ENCODE assay signal across 1 cellular context in genomic region chr12:53299454-53300180, GRCh38.
A peak's percentile ranks its signal among the peaks of the same experiment; 100 is the strongest.
TF ChIP-seq lines count a peak whose summit lies in the region.

Gene MYG1 (plus strand): TSS chr12:53299695. CDS start chr12:53299738, 43 bp downstream.

TF ChIP-seq in GM12878, 131 proteins besides CTCF, POLR2A, EP300 and RAD21 (continued from another document and continues in another):
- TF ChIP-seq ZBTB33 (IDR thresholded peaks at IDR 0.05): no peak
- TF ChIP-seq BACH1 (IDR thresholded peaks at IDR 0.05; ENCODE audit: borderline replicate concordance): peak; percentile 78
- TF ChIP-seq TCF3 (IDR thresholded peaks at IDR 0.05; ENCODE audit: borderline replicate concordance, insufficient read depth, low read depth, low read length): no peak
- TF ChIP-seq HCFC1 (IDR thresholded peaks at IDR 0.05; ENCODE audit: low read length): peak; percentile 72
- 0 out of 2 replicates have a peak, but pooled peaks have one; percentile 48 for TF ChIP-seq RFX5 (IDR thresholded peaks at IDR 0.05; ENCODE audit: low read depth, low read length)
- TF ChIP-seq CREM (IDR thresholded peaks at IDR 0.05; ENCODE audit: low read depth): peak; percentile 41; the same call in 1 of the 2 replicates
- peak; percentile 96 for TF ChIP-seq BMI1 (IDR thresholded peaks at IDR 0.05; ENCODE audit: borderline replicate concordance)
- peak; percentile 80 for TF ChIP-seq FOXK2 (IDR thresholded peaks at IDR 0.05)
- no peak; the same call in 1 of the 2 replicates for TF ChIP-seq ZNF207 (IDR thresholded peaks at IDR 0.05; ENCODE audit: borderline replicate concordance)
- TF ChIP-seq EED (IDR thresholded peaks at IDR 0.05; ENCODE audit: low read depth): peak; percentile 23; the same call in 1 of the 2 replicates
- TF ChIP-seq YY1 (IDR thresholded peaks at IDR 0.05; ENCODE audit: low read depth, low read length): peak; percentile 79
- TF ChIP-seq TARDBP (IDR thresholded peaks at IDR 0.05; ENCODE audit: borderline replicate concordance): peak; percentile 48; the same call in 1 of the 2 replicates
- TF ChIP-seq BCL11A (IDR thresholded peaks at IDR 0.05; ENCODE audit: low read depth, low read length): 0 out of 2 replicates have a peak, but pooled peaks have one; percentile 6
- TF ChIP-seq IKZF2 (IDR thresholded peaks at IDR 0.05): no peak; a peak in 1 of 4 replicates
- no peak for TF ChIP-seq TBL1XR1 (IDR thresholded peaks at IDR 0.05; ENCODE audit: low read depth, low read length)
- peak; percentile 51 for TF ChIP-seq BCL3 (IDR thresholded peaks at IDR 0.05; ENCODE audit: borderline replicate concordance, insufficient read depth, low read depth, low read length, poor library complexity, severe bottlenecking)
- TF ChIP-seq CUX1 (IDR thresholded peaks at IDR 0.05; ENCODE audit: insufficient replicate concordance, low read depth, low read length): no peak
- peak in 1 of 2 experiments; percentile 65; a peak in 2 of 4 replicates for TF ChIP-seq BHLHE40 (IDR thresholded peaks at IDR 0.05; ENCODE audit: borderline replicate concordance in 1 of 2, low read depth in 2 of 2, low read length in 1 of 2)
- peak; percentile 91; the same call in 1 of the 2 replicates for TF ChIP-seq GATAD2B (conservative IDR thresholded peaks at IDR 0.05; ENCODE audit: low read depth)
- peak; percentile 99 for TF ChIP-seq NR2C1 (IDR thresholded peaks at IDR 0.05)
- TF ChIP-seq IKZF1 (conservative IDR thresholded peaks at IDR 0.05): peak; percentile 87
- peak; percentile 98 for TF ChIP-seq GABPA (IDR thresholded peaks at IDR 0.05; ENCODE audit: low read depth)
- TF ChIP-seq ZBED1 (IDR thresholded peaks at IDR 0.05; ENCODE audit: borderline replicate concordance): 0 out of 2 replicates have a peak, but pooled peaks have one; percentile 33
- TF ChIP-seq PAX8 (IDR thresholded peaks at IDR 0.05): no peak
- TF ChIP-seq SREBF2 (IDR thresholded peaks at IDR 0.05; ENCODE audit: low read length): peak; percentile 56; the same call in 1 of the 2 replicates
- no peak for TF ChIP-seq SMC3 (IDR thresholded peaks at IDR 0.05; ENCODE audit: borderline replicate concordance, low read length)
- peak; percentile 89 for TF ChIP-seq LARP7 (IDR thresholded peaks at IDR 0.05)
- 0 out of 2 replicates have a peak, but pooled peaks have one; percentile 36 for TF ChIP-seq DPF2 (IDR thresholded peaks at IDR 0.05)
- no peak for TF ChIP-seq ZZZ3 (IDR thresholded peaks at IDR 0.05; ENCODE audit: control insufficient read depth, insufficient read length, low read depth)
- TF ChIP-seq ATF3 (IDR thresholded peaks at IDR 0.05; ENCODE audit: borderline replicate concordance, extremely low read depth, low read depth, low read length): no peak
- peak; percentile 74 for TF ChIP-seq PKNOX1 (IDR thresholded peaks at IDR 0.05)
- TF ChIP-seq POLR2AphosphoS5 (IDR thresholded peaks at IDR 0.05; ENCODE audit: low read length): peak; percentile 79; the same call in 1 of the 2 replicates
- peak; percentile 92 for TF ChIP-seq MXI1 (IDR thresholded peaks at IDR 0.05; ENCODE audit: low read depth, low read length)
- TF ChIP-seq MLLT1 (IDR thresholded peaks at IDR 0.05): no peak
- peak; percentile 69; the same call in 1 of the 2 replicates for TF ChIP-seq SMAD5 (IDR thresholded peaks at IDR 0.05; ENCODE audit: low read depth)
- peak; percentile 83 for TF ChIP-seq PML (IDR thresholded peaks at IDR 0.05; ENCODE audit: low read length)
- TF ChIP-seq SRF (IDR thresholded peaks at IDR 0.05; ENCODE audit: low read depth in 2 of 2, low read length in 2 of 2): no peak
- TF ChIP-seq ZBTB40 (IDR thresholded peaks at IDR 0.05; ENCODE audit: borderline replicate concordance): peak; percentile 98
- TF ChIP-seq USF1 (IDR thresholded peaks at IDR 0.05; ENCODE audit: borderline replicate concordance, extremely low read length, insufficient read depth, low read depth, low read length): no peak
- TF ChIP-seq CHD4 (IDR thresholded peaks at IDR 0.05): no peak
- no peak for TF ChIP-seq SKIL (IDR thresholded peaks at IDR 0.05; ENCODE audit: low read depth, poor library complexity, severe bottlenecking)
